ENCODE assay signal across 20 cellular contexts in genomic region chr2:120473522-120474271, GRCh38.
DNase-seq lines count a peak whose midpoint lies in the region; ATAC-seq, FAIRE-seq and TF ChIP-seq lines count a peak whose summit lies in the region.
"Had no signal": no experiment of that assay in that cellular context is flagged by ENCODE, and none has a peak within 500 bp of the region (broad histone marks: within the 10 kb centered on the region; RNA-seq: fewer than 3 reads in every experiment).

No MANE protein-coding gene starts in this region.

- H3K36me3 ChIP-seq in colonic mucosa (no peaks in the 10 kb centered on the region), liver (ENCODE audit: control insufficient read depth in 4 of 4, insufficient read depth in 3 of 4, low read depth in 1 of 4, low read length in 3 of 4) (no peaks in the 10 kb centered on the region), stomach (no peaks in the 10 kb centered on the region)

- FAIRE-seq in GM19239 (lab: Jason Lieb, UNC), result no peak
- FAIRE-seq: GM12891, H54 had no signal

- H3K9ac ChIP-seq in colonic mucosa (ENCODE audit: low read depth in 2 of 2, low read length in 2 of 2) (no peak overlapping the region), liver (ENCODE audit: low read depth in 1 of 2, low read length in 2 of 2) (peak overlapping the region in 1 of 2 donors; percentile 89)

- intact Hi-C loops in colonic mucosa (cut with DNase I), result no loop called here
- intact Hi-C loops in stomach (cut with DNase I; ENCODE audit: low total_unique reads), result no loop called here

- H3K4me1 ChIP-seq in colonic mucosa (no peaks in the 10 kb centered on the region), liver (ENCODE audit: control insufficient read depth in 4 of 4, insufficient read depth in 4 of 4, low read length in 3 of 4) (peaks cover 27 to 65% (median 41%) of the 10 kb centered on the region in 4 donors), stomach (peaks cover 44 to 66% (median 52%) of the 10 kb centered on the region in 4 donors)

- H3K27me3 ChIP-seq in colonic mucosa (no peaks in the 10 kb centered on the region), liver (ENCODE audit: control insufficient read depth in 4 of 4, insufficient read depth in 4 of 4, low read length in 3 of 4) (no peaks in the 10 kb centered on the region), stomach (no peaks in the 10 kb centered on the region)

- TF ChIP-seq POLR2A in stomach (IDR thresholded peaks at IDR 0.05), result no peak

- WGBS in liver, result 24% methylated on average over 16 of the region's 16 CpGs
- WGBS in stomach, 5 donors, result 28 to 67% (median 36%) methylated on average over 15 to 16 of the region's 16 CpGs

- no peak overlapping the region for H3K27ac ChIP-seq in colonic mucosa
- peak overlapping the region; percentile 95 to 99 for H3K27ac ChIP-seq in liver (ENCODE audit: low read depth in 1 of 2, low read length in 2 of 2)
- H3K27ac ChIP-seq in stomach, result peak overlapping the region; percentile 38 to 82 (median 62)

- TF ChIP-seq CTCF in LNCaP clone FGC (IDR thresholded peaks at IDR 0.05; ENCODE audit: control insufficient read depth, extremely low read depth, insufficient read depth) (no peak), colonic mucosa (IDR thresholded peaks at IDR 0.05) (no peak), liver (IDR thresholded peaks at IDR 0.05; ENCODE audit: low read depth, low read length, missing input control) (no peak), stomach (IDR thresholded peaks at IDR 0.05) (no peak)

- TF ChIP-seq RAD21 in liver (IDR thresholded peaks at IDR 0.05), result peak; percentile 52 to 64

- H3K4me3 ChIP-seq in LNCaP clone FGC (ENCODE audit: low read depth, low read length), result no peak overlapping the region
- H3K4me3 ChIP-seq in colonic mucosa, result no peak overlapping the region
- H3K4me3 ChIP-seq in liver (ENCODE audit: low read depth in 1 of 3, low read length in 3 of 3), result no peak overlapping the region
- no peak overlapping the region for H3K4me3 ChIP-seq in stomach

- DNase-seq in LNCaP clone FGC (ENCODE audit: low read depth) (peak; percentile 82), colonic mucosa (peak; percentile 36), stomach (peak; percentile 83), DMS53 treated with DMSO at 0.1 percent for 48 hours (lab: John Stamatoyannopoulos, UW; ENCODE audit: unreplicated experiment) (no peak), GM19239 (ENCODE audit: insufficient read length, low spot score) (no peak)
- DNase-seq: activated CD4-positive, alpha-beta T cell treated with anti-CD3 and anti-CD28 coated beads, Interleukin-2, amount 50 U/mL, for 4 hours; activated naive CD4-positive, alpha-beta T cell; activated T-cell treated with anti-CD3 and anti-CD28 coated beads for 4 hours; amygdala; DMS53; effector memory CD8-positive, alpha-beta T cell; mesenchymal stem cell; NCI-H187; stimulated activated CD8-positive, alpha-beta memory T cell treated with anti-CD3 and anti-CD28 coated beads, Interleukin-4, amount 100 ng/mL, for 48 hours had no signal

- H3K9me3 ChIP-seq in colonic mucosa, result no peaks in the 10 kb centered on the region
- no peaks in the 10 kb centered on the region for H3K9me3 ChIP-seq in liver (ENCODE audit: control insufficient read depth in 4 of 4, low read length in 3 of 4)
- H3K9me3 ChIP-seq in stomach, result peaks cover 0 to 3% (median 0%) of the 10 kb centered on the region in 4 donors

- no peak for TF ChIP-seq EP300 in stomach (IDR thresholded peaks at IDR 0.05)

- no peak for ATAC-seq in HG03045 (IDR thresholded peaks at IDR 0.05; ENCODE audit: unreplicated experiment)
- no peak for ATAC-seq in HG03159 (IDR thresholded peaks at IDR 0.05; ENCODE audit: unreplicated experiment)
- ATAC-seq: effector memory CD8-positive, alpha-beta T cell; natural killer cell treated with Interleukin-12 subunit alpha and Interleukin-12 subunit beta and Interleukin-15 and Interleukin-18, amount 100 ng/mL, for 72 hours had no signal

TF ChIP-seq in liver, 16 proteins besides CTCF, POLR2A, EP300 and RAD21:
- TF ChIP-seq ATF3 (IDR thresholded peaks at IDR 0.05) (peak; percentile 77), JUND (IDR thresholded peaks at IDR 0.05) (peak in 1 of 2 donors; percentile 81), FOXA2 (IDR thresholded peaks at IDR 0.05) (peak; percentile 96), RXRA (IDR thresholded peaks at IDR 0.05) (peak; percentile 98), TAF1 (conservative IDR thresholded peaks at IDR 0.05) (peak; percentile 84), YY1 (IDR thresholded peaks at IDR 0.05) (peak; percentile 75), EGR1 (IDR thresholded peaks at IDR 0.05; ENCODE audit: low read depth in 2 of 2) (peak in 1 of 2 donors; percentile 75), MAX (IDR thresholded peaks at IDR 0.05) (peak; percentile 94), FOXA1 (IDR thresholded peaks at IDR 0.05) (peak; percentile 94), GABPA (IDR thresholded peaks at IDR 0.05 in 1 of 2, conservative IDR thresholded peaks at IDR 0.05 in 1 of 2) (peak in 1 of 2 donors; percentile 69), HNF4A (conservative IDR thresholded peaks at IDR 0.05) (peak; percentile 93), HNF4G (IDR thresholded peaks at IDR 0.05) (peak; percentile 56), NR2F2 (IDR thresholded peaks at IDR 0.05) (peak; percentile 51), SP1 (IDR thresholded peaks at IDR 0.05) (peak; percentile 97), ZBTB33 (IDR thresholded peaks at IDR 0.05) (peak; percentile 86), REST (IDR thresholded peaks at IDR 0.05) (peak; percentile 83)

Comparison
In these comparisons a context has a peak if more than half of its experiments do, and no peak if none do; other contexts are left out.
1. DNase-seq: peak in LNCaP clone FGC (single experiment), colonic mucosa (single experiment) and stomach (single experiment); none in DMS53 treated with DMSO at 0.1 percent for 48 hours (single experiment) and GM19239 (single experiment).